Comparison of ENCODE assay signal across 10 cellular contexts in genomic region chr4:176436500-176436973, GRCh38.
A peak's percentile ranks its signal among the peaks of the same experiment; 100 is the strongest.
DNase-seq lines count a peak whose midpoint lies in the region; ATAC-seq and TF ChIP-seq lines count a peak whose summit lies in the region.
"Had no signal": no experiment of that assay in that cellular context is flagged by ENCODE, and none has a peak within 500 bp of the region (broad histone marks: within the 10 kb centered on the region; RNA-seq: fewer than 3 reads in every experiment).

No MANE protein-coding gene starts in this region.

- BruUV-seq in IMR-90 (replicated peaks; lab: Mats Ljungman, UMichigan) (no TSS peak), A673 (replicated peaks; lab: Mats Ljungman, UMichigan) (no TSS peak)

- no peak overlapping the region; the same call in 1 of the 2 replicates for H3K18ac ChIP-seq in IMR-90 (ENCODE audit: low read depth, low read length)

- peak overlapping the region; percentile 41; the same call in 1 of the 2 replicates for H2AK5ac ChIP-seq in IMR-90 (ENCODE audit: low read depth, low read length)

- peak overlapping the region in 1 of 2 experiments; percentile 44; a peak in 2 of 4 replicates for H4K8ac ChIP-seq in IMR-90 (ENCODE audit: low read depth in 2 of 2, low read length in 2 of 2)

- H3K27ac ChIP-seq in BLaER1 (no peak overlapping the region), IMR-90 (ENCODE audit: insufficient read depth, low read length) (no peak overlapping the region), A673 (ENCODE audit: low read depth, low read length, poor library complexity, severe bottlenecking) (no peak overlapping the region)

- POLR2A ChIA-PET in IMR-90 (lab: Charles Lee; ENCODE audit: unreplicated experiment) (no interaction called here), A673 (lab: Charles Lee; ENCODE audit: low non-redundant PET) (no interaction called here)

- H3K27me3 ChIP-seq in BLaER1 (no peaks in the 10 kb centered on the region), IMR-90 (ENCODE audit: control insufficient read depth, insufficient read depth, low read length) (no peaks in the 10 kb centered on the region), A673 (replicated peaks; ENCODE audit: insufficient read depth, low read depth, low read length, poor library complexity) (peaks cover 31% of the 10 kb centered on the region)

- H3K14ac ChIP-seq in IMR-90 (replicated peaks; ENCODE audit: low read depth, low read length) = peak overlapping the region; percentile 76

- peak overlapping the region; percentile 67 for H2AFZ ChIP-seq in IMR-90 (replicated peaks; ENCODE audit: low read length, poor library complexity)

- peak overlapping the region; percentile 87 for H2BK120ac ChIP-seq in IMR-90 (ENCODE audit: low read depth, low read length)

- no peaks in the 10 kb centered on the region for H3K79me1 ChIP-seq in IMR-90 (ENCODE audit: low read depth in 1 of 2, low read length in 2 of 2)

- peak overlapping the region; percentile 90; the same call in 1 of the 2 replicates for H2BK20ac ChIP-seq in IMR-90 (ENCODE audit: low read depth, low read length)

- TF ChIP-seq CTCF in IMR-90 (conservative IDR thresholded peaks at IDR 0.05; ENCODE audit: low read depth, low read length) (no peak), A673 (conservative IDR thresholded peaks at IDR 0.05; ENCODE audit: low read depth, low read length) (no peak)

- H2BK5ac ChIP-seq in IMR-90 (ENCODE audit: low read depth, low read length, poor library complexity, severe bottlenecking) = peak overlapping the region; percentile 72

- H3K4ac ChIP-seq in IMR-90 (ENCODE audit: low read depth, low read length) = peak overlapping the region; percentile 76

- H3K36me3 ChIP-seq in BLaER1 (no peaks in the 10 kb centered on the region), IMR-90 (ENCODE audit: control insufficient read depth, insufficient read depth, low read length) (no peaks in the 10 kb centered on the region), A673 (ENCODE audit: insufficient read depth, low read length, poor library complexity, severe bottlenecking) (no peaks in the 10 kb centered on the region)

- no peak overlapping the region for H3K9ac ChIP-seq in BLaER1
- no peak overlapping the region for H3K9ac ChIP-seq in IMR-90 (ENCODE audit: low read depth, low read length)

- H4K20me1 ChIP-seq in BLaER1 = no peaks in the 10 kb centered on the region
- H4K20me1 ChIP-seq in IMR-90 (ENCODE audit: insufficient read depth, low read length) = no peaks in the 10 kb centered on the region

- peak overlapping the region; percentile 89 for H2AK9ac ChIP-seq in IMR-90 (replicated peaks; ENCODE audit: low read depth, low read length, poor library complexity)

- ATAC-seq in GM21825 (IDR thresholded peaks at IDR 0.05; ENCODE audit: unreplicated experiment) = peak; percentile 67
- ATAC-seq in IMR-90 (ENCODE audit: low read depth) = peak; percentile 73

- H3K4me3 ChIP-seq in BLaER1 (no peak overlapping the region), IMR-90 (ENCODE audit: insufficient read depth, low read depth, low read length) (no peak overlapping the region), A673 (ENCODE audit: low read depth, low read length, poor library complexity, severe bottlenecking) (no peak overlapping the region)

- peak overlapping the region; percentile 51 for H2BK15ac ChIP-seq in IMR-90 (ENCODE audit: low read depth, low read length)

- H3K4me2 ChIP-seq in BLaER1 = peak overlapping the region; percentile 40
- H3K4me2 ChIP-seq in IMR-90 (ENCODE audit: low read depth, low read length) = no peak overlapping the region; the same call in 1 of the 2 replicates

- peaks cover 6% of the 10 kb centered on the region; the same call in 1 of the 2 replicates for H3K9me1 ChIP-seq in IMR-90 (ENCODE audit: insufficient read depth, low read length)

- CTCF ChIA-PET in IMR-90 (lab: Yijun Ruan, JAX) = interaction anchor here (1.2 kb wide), 1 partner anchor 20 kb away, joined by 3 read pairs; no protein-coding TSS in a partner anchor
- CTCF ChIA-PET in A673 (lab: Charles Lee) = no interaction called here

- H3K4me1 ChIP-seq in BLaER1 = peaks cover 12% of the 10 kb centered on the region
- H3K4me1 ChIP-seq in IMR-90 (ENCODE audit: control insufficient read depth, insufficient read depth, low read length) = peaks cover 4% of the 10 kb centered on the region; the same call in 1 of the 2 replicates
- H3K4me1 ChIP-seq in A673 (ENCODE audit: insufficient read depth, low read length, poor library complexity, severe bottlenecking) = no peaks in the 10 kb centered on the region

- H4K91ac ChIP-seq in IMR-90 (ENCODE audit: insufficient read depth, low read depth, low read length) = peak overlapping the region; percentile 42; the same call in 1 of the 2 replicates

- intact Hi-C loops in IMR-90 (cut with micrococcal nuclease) (no loop called here), A673 (cut with micrococcal nuclease; ENCODE audit: unreplicated experiment) (no loop called here)

- H3K23ac ChIP-seq in IMR-90 (ENCODE audit: low read depth, low read length) = peak overlapping the region; percentile 48; the same call in 1 of the 2 replicates

- no CpG with 5 or more reads among the region's 3 CpGs for WGBS in IMR-90 (ENCODE audit: extremely low coverage in 2 of 2, insufficient read length in 1 of 2), 2 experiments

- in situ Hi-C loops in IMR-90 (cut with MboI; ENCODE audit: low sequenced_read_pairs) = no loop called here

- dilution Hi-C loops in IMR-90 (cut with HindIII; ENCODE audit: low sequenced_read_pairs, unreplicated experiment) = no loop called here

- no peak for TF ChIP-seq POLR2A in IMR-90 (IDR thresholded peaks at IDR 0.05; ENCODE audit: low read depth, low read length)

- DNase-seq in IMR-90 = peak; percentile 94
- DNase-seq in dermis blood vessel endothelial cell = peak; percentile 4
- no peak for DNase-seq in DMS153 (lab: John Stamatoyannopoulos, UW)
- no peak for DNase-seq in epidermal melanocyte (ENCODE audit: insufficient read length, low spot score)
- no peak for DNase-seq in A673 (ENCODE audit: low spot score)
- DNase-seq in NCI-H774 (lab: John Stamatoyannopoulos, UW) = no peak
- DNase-seq: activated CD4-positive, alpha-beta T cell treated with anti-CD3 and anti-CD28 coated beads, Interleukin-2, amount 50 U/mL, for 48 hours; DMS79 had no signal

- no peak overlapping the region for H3K56ac ChIP-seq in IMR-90 (ENCODE audit: extremely low read depth, insufficient read depth, low read length)

- H3K9me3 ChIP-seq in BLaER1 = no peaks in the 10 kb centered on the region
- H3K9me3 ChIP-seq in IMR-90 (ENCODE audit: control insufficient read depth, insufficient read depth, low read length) = no peaks in the 10 kb centered on the region
- H3K9me3 ChIP-seq in A673 (ENCODE audit: low read depth, low read length, poor library complexity, severe bottlenecking) = no peaks in the 10 kb centered on the region

- no peak for TF ChIP-seq RAD21 in IMR-90 (IDR thresholded peaks at IDR 0.05; ENCODE audit: low read length)

- no peak overlapping the region; the same call in 1 of the 2 replicates for H4K5ac ChIP-seq in IMR-90 (ENCODE audit: low read depth, low read length)

TF ChIP-seq in IMR-90, 13 proteins besides CTCF, POLR2A, EP300 and RAD21:
- TF ChIP-seq CEBPB (IDR thresholded peaks at IDR 0.05; ENCODE audit: low read depth, low read length) (0 out of 2 replicates have a peak, but pooled peaks have one; percentile 6), FOS (IDR thresholded peaks at IDR 0.05; ENCODE audit: low read depth, low read length) (no peak), MAZ (IDR thresholded peaks at IDR 0.05; ENCODE audit: borderline replicate concordance, low read depth, low read length) (peak; percentile 36; the same call in 1 of the 2 replicates)

Comparison
In these comparisons a context has a peak if more than half of its experiments do, and no peak if none do; other contexts are left out.
1. DNase-seq: peak in IMR-90 (single experiment) and dermis blood vessel endothelial cell (single experiment); none in DMS153 (single experiment), epidermal melanocyte (single experiment), A673 (single experiment) and NCI-H774 (single experiment).